ENCODE assay signal across 1 cellular context in genomic region chr12:123601602-123602489, GRCh38.
TF ChIP-seq lines count a peak whose summit lies in the region.

TSS of gene DDX55 (plus strand) at chr12:123602099. CDS start at chr12:123602149, 50 bp downstream.

TF ChIP-seq in K562, 482 proteins besides CTCF, POLR2A, EP300 and RAD21 (continued from another document):
- TF ChIP-seq PBX2 (CRISPR knock-in tag; IDR thresholded peaks at IDR 0.05; ENCODE audit: low read depth) (no peak), PBX2 (tag; conservative IDR thresholded peaks at IDR 0.05; ENCODE audit: low read depth) (no peak), TCF7 (IDR thresholded peaks at IDR 0.05; ENCODE audit: borderline replicate concordance) (peak; percentile 89; the same call in 1 of the 2 replicates), HNRNPUL1 (IDR thresholded peaks at IDR 0.05; ENCODE audit: low read length) (no peak), NFIX (CRISPR knock-in tag; IDR thresholded peaks at IDR 0.05; ENCODE audit: low read depth) (no peak), XRCC4 (IDR thresholded peaks at IDR 0.05; ENCODE audit: extremely low read depth, insufficient read depth, insufficient read length) (no peak), ZC3H11A (IDR thresholded peaks at IDR 0.05; ENCODE audit: low read depth, low read length) (peak; percentile 93), HNRNPH1 (optimal IDR thresholded peaks at IDR 0.05; ENCODE audit: low read depth, low read length) (no peak), ZNF146 (CRISPR knock-in tag; IDR thresholded peaks at IDR 0.05; ENCODE audit: unreplicated experiment) (no peak), ZSCAN29 (IDR thresholded peaks at IDR 0.05) (no peak), YY1 (IDR thresholded peaks at IDR 0.05; ENCODE audit: borderline replicate concordance in 1 of 3, control insufficient read depth in 1 of 3, extremely low read depth in 1 of 3, insufficient read depth in 3 of 3, insufficient read length in 1 of 3, insufficient replicate concordance in 2 of 3, low read depth in 1 of 3, low read length in 2 of 3) (peak; percentile 50 to 90 (median 84)), KDM5B (IDR thresholded peaks at IDR 0.05; ENCODE audit: insufficient replicate concordance, low read depth, low read length) (peak; percentile 95), BCLAF1 (IDR thresholded peaks at IDR 0.05; ENCODE audit: borderline replicate concordance in 1 of 2, control insufficient read depth in 1 of 2, low read depth in 2 of 2, low read length in 1 of 2) (peak in 1 of 2 experiments; percentile 92; a peak in 2 of 4 replicates), STAT5A (IDR thresholded peaks at IDR 0.05; ENCODE audit: borderline replicate concordance, low read length) (peak; percentile 29; the same call in 1 of the 2 replicates), ZNF217 (CRISPR knock-in tag; IDR thresholded peaks at IDR 0.05) (no peak), ZNF232 (CRISPR knock-in tag; IDR thresholded peaks at IDR 0.05) (no peak), MECOM (CRISPR knock-in tag; IDR thresholded peaks at IDR 0.05) (no peak), MEF2D (tag; conservative IDR thresholded peaks at IDR 0.05; ENCODE audit: low read depth) (no peak), DIDO1 (tag; IDR thresholded peaks at IDR 0.05; ENCODE audit: low read depth) (peak; percentile 98), DACH1 (IDR thresholded peaks at IDR 0.05; ENCODE audit: partially characterized antibody) (no peak), TEAD4 (IDR thresholded peaks at IDR 0.05; ENCODE audit: low read length) (no peak), TEAD4 (CRISPR knock-in tag; IDR thresholded peaks at IDR 0.05; ENCODE audit: borderline replicate concordance) (no peak), TAF7 (tag; IDR thresholded peaks at IDR 0.05) (peak; percentile 86), EWSR1 (IDR thresholded peaks at IDR 0.05; ENCODE audit: borderline replicate concordance, low read depth, partially characterized antibody) (no peak), NR3C1 (CRISPR knock-in tag; IDR thresholded peaks at IDR 0.05) (peak; percentile 89), SOX6 (IDR thresholded peaks at IDR 0.05) (peak; percentile 77), MCM7 (IDR thresholded peaks at IDR 0.05) (no peak), SAP30 (IDR thresholded peaks at IDR 0.05; ENCODE audit: borderline replicate concordance, insufficient read depth, low read depth, low read length, poor library complexity, severe bottlenecking) (peak; percentile 95), THRAP3 (IDR thresholded peaks at IDR 0.05; ENCODE audit: borderline replicate concordance) (no peak), ZNF121 (CRISPR knock-in tag; conservative IDR thresholded peaks at IDR 0.05) (no peak), ZBTB8A (IDR thresholded peaks at IDR 0.05; ENCODE audit: partially characterized antibody) (no peak), ZNF384 (IDR thresholded peaks at IDR 0.05; ENCODE audit: low read depth, low read length) (0 out of 2 replicates have a peak, but pooled peaks have one; percentile 29), ZNF655 (CRISPR knock-in tag; IDR thresholded peaks at IDR 0.05) (no peak), MYC (IDR thresholded peaks at IDR 0.05; ENCODE audit: low read depth, low read length) (peak; percentile 99), MYC (CRISPR knock-in tag; IDR thresholded peaks at IDR 0.05; ENCODE audit: borderline replicate concordance, low read depth) (peak; percentile 98), ZNF408 (CRISPR knock-in tag; IDR thresholded peaks at IDR 0.05; ENCODE audit: low read depth) (no peak), MNT (conservative IDR thresholded peaks at IDR 0.05) (peak; percentile 92 to 98), POLR2AphosphoS2 (IDR thresholded peaks at IDR 0.05; ENCODE audit: low read length) (no peak), ZNF3 (CRISPR knock-in tag; IDR thresholded peaks at IDR 0.05) (no peak), MLLT1 (IDR thresholded peaks at IDR 0.05) (peak in 1 of 2 experiments; percentile 83; a peak in 2 of 4 replicates), PCBP1 (IDR thresholded peaks at IDR 0.05; ENCODE audit: low read depth, low read length, poor library complexity, severe bottlenecking) (peak; percentile 94), NR2C1 (IDR thresholded peaks at IDR 0.05) (peak; percentile 76), NR2C1 (tag; IDR thresholded peaks at IDR 0.05) (peak; percentile 84), CHCHD3 (CRISPR knock-in tag; IDR thresholded peaks at IDR 0.05) (no peak), PPARD (CRISPR knock-in tag; IDR thresholded peaks at IDR 0.05) (no peak), NFIC (IDR thresholded peaks at IDR 0.05) (peak; percentile 66; the same call in 1 of the 2 replicates), COPS2 (conservative IDR thresholded peaks at IDR 0.05) (no peak), ZFP30 (CRISPR knock-in tag; IDR thresholded peaks at IDR 0.05; ENCODE audit: borderline replicate concordance) (no peak), BACH1 (tag; IDR thresholded peaks at IDR 0.05) (no peak), MXD1 (CRISPR knock-in tag; IDR thresholded peaks at IDR 0.05; ENCODE audit: borderline replicate concordance, poor library complexity, severe bottlenecking) (peak; percentile 91), ZNF766 (CRISPR knock-in tag; conservative IDR thresholded peaks at IDR 0.05) (0 out of 2 replicates have a peak, but pooled peaks have one; percentile 49), ZNF79 (CRISPR knock-in tag; IDR thresholded peaks at IDR 0.05; ENCODE audit: low read depth) (peak; percentile 53; the same call in 1 of the 2 replicates), GABPA (tag; conservative IDR thresholded peaks at IDR 0.05; ENCODE audit: low read depth) (peak; percentile 100), ETV6 (IDR thresholded peaks at IDR 0.05; ENCODE audit: borderline replicate concordance in 1 of 2, low read depth in 2 of 2, low read length in 1 of 2) (no peak), ETV6 (CRISPR knock-in tag; IDR thresholded peaks at IDR 0.05; ENCODE audit: borderline replicate concordance) (peak; percentile 67; the same call in 1 of the 2 replicates), SMARCC2 (IDR thresholded peaks at IDR 0.05; ENCODE audit: low read depth) (no peak), ESRRB (CRISPR knock-in tag; IDR thresholded peaks at IDR 0.05; ENCODE audit: borderline replicate concordance) (no peak), RBFOX2 (IDR thresholded peaks at IDR 0.05; ENCODE audit: low read depth, low read length) (peak; percentile 98), NKRF (IDR thresholded peaks at IDR 0.05; ENCODE audit: borderline replicate concordance) (peak; percentile 98), C11orf30 (IDR thresholded peaks at IDR 0.05; ENCODE audit: low read depth) (peak; percentile 100), U2AF2 (optimal IDR thresholded peaks at IDR 0.05; ENCODE audit: low read depth, low read length) (no peak), CHD4 (IDR thresholded peaks at IDR 0.05; ENCODE audit: insufficient read depth, insufficient replicate concordance, low read depth, low read length, poor library complexity, severe bottlenecking) (no peak)
TF ChIP-seq in K562: peak in this region for 233.
